16 cellular contexts compared by ENCODE assay signal in genomic region chr4:158322119-158322518, GRCh38.
"Had no signal": no experiment of that assay in that cellular context is flagged by ENCODE, and none has a peak within 500 bp of the region (broad histone marks: within the 10 kb centered on the region; RNA-seq: fewer than 3 reads in every experiment).

No MANE protein-coding gene starts in this region.

- H3K27me3 ChIP-seq: dorsolateral prefrontal cortex, neutrophil, thyroid gland had no signal

- DNase-seq: activated CD4-positive, alpha-beta memory T cell treated with anti-CD3 and anti-CD28 coated beads for 36 hours; activated CD4-positive, alpha-beta T cell treated with anti-CD3 and anti-CD28 coated beads for 36 hours; activated CD8-positive, alpha-beta memory T cell treated with anti-CD3 and anti-CD28 coated beads, Interleukin-2, amount 10 ng/mL, durations not matched to agents 7 days and 5 days; activated naive CD4-positive, alpha-beta T cell treated with anti-CD3 and anti-CD28 coated beads, Interleukin-2, amount 10 ng/mL, durations not matched to agents 7 days and 5 days; activated T-cell treated with anti-CD3 and anti-CD28 coated beads, Interleukin-2, amount 50 U/mL, for 1 hour; dorsolateral prefrontal cortex; endodermal cell; hypothalamus; left ventricle myocardium inferior; mesenchymal stem cell; natural killer cell; retina; stimulated activated CD4-positive, alpha-beta T cell treated with anti-CD3 and anti-CD28 coated beads, Interleukin-2, amount 100 ng/mL, for 48 hours; stimulated activated naive B cell treated with anti-CD40 and anti-IgM and Interleukin-4, amounts not matched to agents 10 μg/mL and 1 μg/mL and 100 μg/mL, for 72 hours; thyroid gland had no signal

- H3K9me3 ChIP-seq: left ventricle myocardium inferior, neutrophil, thyroid gland had no signal

- H3K27ac ChIP-seq: dorsolateral prefrontal cortex, left ventricle myocardium inferior, neutrophil, thyroid gland had no signal

- H3K4me1 ChIP-seq: left ventricle myocardium inferior, thyroid gland had no signal

- H3K4me3 ChIP-seq: dorsolateral prefrontal cortex, left ventricle myocardium inferior, thyroid gland had no signal

- H3K36me3 ChIP-seq: left ventricle myocardium inferior, neutrophil, thyroid gland had no signal
